ENCODE assay signal across 25 cellular contexts in genomic region chr14:89927466-89927865, GRCh38.
"Had no signal": no experiment of that assay in that cellular context is flagged by ENCODE, and none has a peak within 500 bp of the region (broad histone marks: within the 10 kb centered on the region; RNA-seq: fewer than 3 reads in every experiment).

No MANE protein-coding gene starts in this region.

- ATAC-seq: activated naive CD8-positive, alpha-beta T cell treated with anti-CD3 and anti-CD28 coated beads, Interleukin-2, amount 50 U/mL, for 24 hours; activated T-cell treated with anti-CD3 and anti-CD28 coated beads, Interleukin-2, amount 50 U/mL, for 4 hours; activated T-helper 17 cell treated with anti-CD3 and anti-CD28 coated beads, Interleukin-2, amount 50 U/mL, for 72 hours; effector memory CD8-positive, alpha-beta T cell; esophagus mucosa; pancreas; psoas muscle; right cardiac atrium; upper lobe of right lung had no signal

- DNase-seq: activated CD4-positive, alpha-beta memory T cell treated with anti-CD3 and anti-CD28 coated beads, Interleukin-2, amount 10 ng/mL, durations not matched to agents 7 days and 5 days; activated CD4-positive, alpha-beta T cell treated with anti-CD3 and anti-CD28 coated beads, Interleukin-2, amount 10 ng/mL, durations not matched to agents 7 days and 5 days; activated CD4-positive, CD25-positive, alpha-beta regulatory T cell treated with anti-CD3 and anti-CD28 coated beads, Interleukin-2, amount 50 U/mL, for 72 hours; activated naive CD8-positive, alpha-beta T cell treated with anti-CD3 and anti-CD28 coated beads, Interleukin-2, amount 50 U/mL, for 24 hours; activated T-cell treated with anti-CD3 and anti-CD28 coated beads, Interleukin-2, amount 50 U/mL, for 4 hours; dorsolateral prefrontal cortex; effector memory CD8-positive, alpha-beta T cell; left ventricle myocardium inferior; naive B cell; pancreas; psoas muscle; right cardiac atrium; spleen; stimulated activated naive CD4-positive, alpha-beta T cell; T-helper 2 cell; tibial artery; upper lobe of right lung had no signal

- H3K9me3 ChIP-seq: left ventricle myocardium inferior, pancreas, psoas muscle, spleen, suprapubic skin, tibial artery, upper lobe of right lung had no signal

- H3K4me3 ChIP-seq: dorsolateral prefrontal cortex, left ventricle myocardium inferior, lung, pancreas, psoas muscle, spleen, suprapubic skin, tibial artery, upper lobe of right lung had no signal

- H3K36me3 ChIP-seq: pancreas, upper lobe of right lung had no signal

- H3K4me1 ChIP-seq: left ventricle myocardium inferior, pancreas, psoas muscle, spleen, suprapubic skin, tibial artery, upper lobe of right lung had no signal

- H3K27ac ChIP-seq: left ventricle myocardium inferior, pancreas, psoas muscle, spleen, suprapubic skin, tibial artery, upper lobe of right lung had no signal

- H3K27me3 Mint-ChIP-seq: activated CD4-positive, alpha-beta memory T cell treated with anti-CD3 and anti-CD28 coated beads, Interleukin-2, amount 10 ng/mL, durations not matched to agents 7 days and 5 days; activated CD4-positive, alpha-beta T cell treated with anti-CD3 and anti-CD28 coated beads, Interleukin-2, amount 10 ng/mL, durations not matched to agents 7 days and 5 days; activated naive CD4-positive, alpha-beta T cell treated with anti-CD3 and anti-CD28 coated beads, Interleukin-2, amount 50 U/mL, for 24 hours; activated naive CD8-positive, alpha-beta T cell treated with anti-CD3 and anti-CD28 coated beads, Interleukin-2, amount 50 U/mL, for 24 hours; activated T-helper 17 cell treated with anti-CD3 and anti-CD28 coated beads, Interleukin-2, amount 50 U/mL, for 72 hours; central memory CD8-positive, alpha-beta T cell; effector memory CD8-positive, alpha-beta T cell; naive B cell had no signal

- H3K27me3 ChIP-seq: dorsolateral prefrontal cortex, pancreas, spleen, suprapubic skin, tibial artery, upper lobe of right lung had no signal

- FAIRE-seq: bronchial epithelial cell had no signal

- H3K27ac Mint-ChIP-seq: activated CD4-positive, alpha-beta memory T cell treated with anti-CD3 and anti-CD28 coated beads, Interleukin-2, amount 10 ng/mL, durations not matched to agents 7 days and 5 days; activated CD4-positive, alpha-beta T cell treated with anti-CD3 and anti-CD28 coated beads, Interleukin-2, amount 10 ng/mL, durations not matched to agents 7 days and 5 days; activated naive CD4-positive, alpha-beta T cell treated with anti-CD3 and anti-CD28 coated beads, Interleukin-2, amount 50 U/mL, for 24 hours; activated naive CD8-positive, alpha-beta T cell treated with anti-CD3 and anti-CD28 coated beads, Interleukin-2, amount 50 U/mL, for 24 hours; activated T-helper 17 cell treated with anti-CD3 and anti-CD28 coated beads, Interleukin-2, amount 50 U/mL, for 72 hours; effector memory CD8-positive, alpha-beta T cell; mesothelial cell of epicardium; naive B cell had no signal

- H3K4me3 Mint-ChIP-seq: activated CD4-positive, alpha-beta memory T cell treated with anti-CD3 and anti-CD28 coated beads, Interleukin-2, amount 10 ng/mL, durations not matched to agents 7 days and 5 days; activated CD4-positive, alpha-beta T cell treated with anti-CD3 and anti-CD28 coated beads, Interleukin-2, amount 10 ng/mL, durations not matched to agents 7 days and 5 days; activated naive CD4-positive, alpha-beta T cell treated with anti-CD3 and anti-CD28 coated beads, Interleukin-2, amount 50 U/mL, for 24 hours; activated naive CD8-positive, alpha-beta T cell treated with anti-CD3 and anti-CD28 coated beads, Interleukin-2, amount 50 U/mL, for 24 hours; activated T-cell treated with anti-CD3 and anti-CD28 coated beads, Interleukin-2, amount 50 U/mL, for 4 hours; activated T-helper 17 cell treated with anti-CD3 and anti-CD28 coated beads, Interleukin-2, amount 50 U/mL, for 72 hours; central memory CD8-positive, alpha-beta T cell; effector memory CD8-positive, alpha-beta T cell; mesothelial cell of epicardium; naive B cell had no signal

- H3K4me1 Mint-ChIP-seq: activated CD4-positive, alpha-beta memory T cell treated with anti-CD3 and anti-CD28 coated beads, Interleukin-2, amount 10 ng/mL, durations not matched to agents 7 days and 5 days; activated CD4-positive, alpha-beta T cell treated with anti-CD3 and anti-CD28 coated beads, Interleukin-2, amount 10 ng/mL, durations not matched to agents 7 days and 5 days; activated naive CD4-positive, alpha-beta T cell treated with anti-CD3 and anti-CD28 coated beads, Interleukin-2, amount 50 U/mL, for 24 hours; activated T-helper 17 cell treated with anti-CD3 and anti-CD28 coated beads, Interleukin-2, amount 50 U/mL, for 72 hours; central memory CD8-positive, alpha-beta T cell; mesothelial cell of epicardium; naive B cell had no signal
